In the genomic region with DNA sequence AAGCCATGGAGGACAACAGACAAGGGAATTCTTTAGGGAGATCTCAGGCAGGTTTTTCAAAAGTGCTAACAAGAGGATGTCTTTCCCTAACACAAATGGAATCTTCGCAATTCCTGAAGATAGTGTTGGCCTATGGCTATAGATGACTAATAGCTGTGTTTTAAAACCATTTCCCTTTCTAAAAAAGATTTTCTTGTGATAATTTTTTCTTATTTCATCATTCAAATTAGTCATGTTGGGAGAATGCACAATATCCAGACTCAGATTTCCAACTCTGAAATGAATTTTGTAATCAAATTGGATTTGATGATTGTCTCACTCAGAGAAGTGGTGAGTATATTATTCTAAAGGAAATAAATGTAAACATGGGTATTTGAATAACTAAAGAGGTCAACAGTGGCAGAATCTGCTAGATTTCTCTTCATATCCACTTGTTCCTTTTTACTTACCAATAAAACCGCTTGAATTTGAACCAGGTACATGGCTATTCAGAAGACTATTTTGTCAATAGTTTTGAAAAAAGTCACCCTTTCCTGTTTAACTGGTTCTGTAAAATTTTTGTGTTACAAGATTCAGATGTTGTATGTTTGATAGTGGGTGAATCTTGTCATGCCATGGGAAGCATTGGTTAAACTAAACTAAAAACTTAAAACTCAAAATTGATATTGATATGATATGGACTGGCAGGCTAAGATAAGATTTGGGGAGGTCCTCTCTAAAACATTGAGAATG, we compare ENCODE assay signal across 23 cellular contexts.
DNase-seq lines count a peak whose midpoint lies in the region; FAIRE-seq and TF ChIP-seq lines count a peak whose summit lies in the region.
"Had no signal": no experiment of that assay in that cellular context is flagged by ENCODE, and none has a peak within 500 bp of the region (broad histone marks: within the 10 kb centered on the region; RNA-seq: fewer than 3 reads in every experiment).

No MANE protein-coding gene starts in this region.

- no peaks in the 10 kb centered on the region for H3K4me1 Mint-ChIP-seq in endodermal cell
- no peaks in the 10 kb centered on the region for H3K4me1 Mint-ChIP-seq in CD14-positive monocyte
- H3K4me1 Mint-ChIP-seq: CD8-positive, alpha-beta memory T cell had no signal

- H3K27ac Mint-ChIP-seq in endodermal cell (no peak overlapping the region), CD14-positive monocyte (no peak overlapping the region)
- H3K27ac Mint-ChIP-seq: CD8-positive, alpha-beta memory T cell; T-helper 1 cell treated with Interleukin-12 subunit alpha and Interleukin-12 subunit beta and Interleukin-4 antibody, amounts not matched to agents 30 μg/mL and 1 μg/mL, for 36 hours had no signal

- H3K36me3 Mint-ChIP-seq in endodermal cell (ENCODE audit: low read depth) = no peaks in the 10 kb centered on the region
- no peaks in the 10 kb centered on the region for H3K36me3 Mint-ChIP-seq in CD14-positive monocyte
- H3K36me3 Mint-ChIP-seq: CD8-positive, alpha-beta memory T cell had no signal

- H3K36me3 ChIP-seq in bronchial epithelial cell (ENCODE audit: control insufficient read depth, insufficient read depth, low read length) (no peaks in the 10 kb centered on the region), endodermal cell (ENCODE audit: control insufficient read depth, insufficient read depth, low read length) (no peaks in the 10 kb centered on the region)
- H3K36me3 ChIP-seq: right atrium auricular region, thoracic aorta had no signal

- H3K4me3 Mint-ChIP-seq in endodermal cell (no peak overlapping the region), CD14-positive monocyte (no peak overlapping the region)
- H3K4me3 Mint-ChIP-seq: CD8-positive, alpha-beta memory T cell; T-helper 1 cell treated with Interleukin-12 subunit alpha and Interleukin-12 subunit beta and Interleukin-4 antibody, amounts not matched to agents 30 μg/mL and 1 μg/mL, for 36 hours had no signal

- peak; percentile 2 for DNase-seq in AG10803 (ENCODE audit: low read depth)
- peak; percentile 85 for DNase-seq in M059J (ENCODE audit: low read depth)
- peak; percentile 47 for DNase-seq in bronchial epithelial cell (ENCODE audit: low read depth)
- DNase-seq in foreskin melanocyte = peak; percentile 57
- DNase-seq in endodermal cell = no peak
- no peak for DNase-seq in NCI-H128 (lab: John Stamatoyannopoulos, UW; ENCODE audit: unreplicated experiment)
- DNase-seq in NCI-H345 (lab: John Stamatoyannopoulos, UW) = no peak
- no peak for DNase-seq in CD14-positive monocyte (ENCODE audit: low spot score)
- DNase-seq: activated CD4-positive, alpha-beta T cell treated with anti-CD3 and anti-CD28 coated beads, Interleukin-2, amount 50 U/mL, for 4 hours; activated naive CD4-positive, alpha-beta T cell treated with Interleukin-2 at 50 U/mL for 16 hours; anterior cingulate cortex; CD8-positive, alpha-beta memory T cell; DND-41; head of caudate nucleus; NCI-H1092 treated with DMSO at 0.1 percent for 48 hours; NCI-H526; nucleus accumbens; SHP77 had no signal

- no peaks in the 10 kb centered on the region for H3K4me1 ChIP-seq in endodermal cell (ENCODE audit: control insufficient read depth, insufficient read depth, low read length)
- H3K4me1 ChIP-seq: right atrium auricular region had no signal

- intact Hi-C loops in CD14-positive monocyte (cut with micrococcal nuclease) = no loop called here

- H3K4me3 ChIP-seq in AG10803 (ENCODE audit: low read length) (no peak overlapping the region), bronchial epithelial cell (ENCODE audit: low read depth, low read length) (no peak overlapping the region), endodermal cell (ENCODE audit: low read length) (no peak overlapping the region)
- H3K4me3 ChIP-seq: right atrium auricular region, thoracic aorta had no signal

- H3K27ac ChIP-seq in endodermal cell (ENCODE audit: low read depth, low read length) = no peak overlapping the region
- H3K27ac ChIP-seq: HL-60, KMS-11, right atrium auricular region, thoracic aorta had no signal

- no peak overlapping the region for H3K9ac ChIP-seq in endodermal cell (ENCODE audit: extremely low read depth, low read length, poor library complexity, severe bottlenecking)
- H3K9ac ChIP-seq: KMS-11 had no signal

- H3K27me3 Mint-ChIP-seq in endodermal cell (ENCODE audit: insufficient read depth) (no peaks in the 10 kb centered on the region), CD14-positive monocyte (ENCODE audit: low read depth in 3 of 3) (no peaks in the 10 kb centered on the region)
- H3K27me3 Mint-ChIP-seq: CD8-positive, alpha-beta memory T cell had no signal

- no peak for FAIRE-seq in bronchial epithelial cell (lab: Jason Lieb, UNC)

- H3K27me3 ChIP-seq in bronchial epithelial cell (ENCODE audit: control insufficient read depth, insufficient read depth, low read length) (no peaks in the 10 kb centered on the region), endodermal cell (ENCODE audit: control insufficient read depth, insufficient read depth, low read length, poor library complexity, severe bottlenecking) (no peaks in the 10 kb centered on the region)
- H3K27me3 ChIP-seq: right atrium auricular region had no signal

- WGBS in endodermal cell (ENCODE audit: insufficient coverage in 1 of 2, insufficient read length in 1 of 2), 2 experiments = 100% methylated on average over 1 of the region's 2 CpGs; no CpG with 5 or more reads in 1 of the 2 experiments

- TF ChIP-seq CTCF in AG10803 (conservative IDR thresholded peaks at IDR 0.05; ENCODE audit: low read length) (no peak), bronchial epithelial cell (IDR thresholded peaks at IDR 0.05; ENCODE audit: insufficient read depth, low read length, severe bottlenecking) (no peak), endodermal cell (conservative IDR thresholded peaks at IDR 0.05) (no peak), CD14-positive monocyte (IDR thresholded peaks at IDR 0.05) (no peak)

- H3K9me3 Mint-ChIP-seq in endodermal cell (peaks cover 37% of the 10 kb centered on the region), CD14-positive monocyte (peaks cover 4 to 17% (median 10%) of the 10 kb centered on the region in 7 donors)

- peaks cover 36% of the 10 kb centered on the region for H3K9me3 ChIP-seq in endodermal cell (ENCODE audit: control insufficient read depth, low read length)
- H3K9me3 ChIP-seq: thoracic aorta had no signal

Comparison
In these comparisons a context has a peak if more than half of its experiments do, and no peak if none do; other contexts are left out.
1. DNase-seq: peak in AG10803 (single experiment), M059J (single experiment), bronchial epithelial cell (single experiment) and foreskin melanocyte (single experiment); none in endodermal cell (single experiment), NCI-H128 (single experiment), NCI-H345 (single experiment) and CD14-positive monocyte (single experiment).